Comparison of ENCODE assay signal across 8 cellular contexts in genomic region chr20:50152394-50153152, GRCh38. TPM values are rescaled to one million over a fixed set of nuclear protein-coding genes. Genes with fewer than 3 reads are reported as not detected.
A peak's percentile ranks its signal among the peaks of the same experiment; 100 is the strongest.
DNase-seq lines count a peak whose midpoint lies in the region; ATAC-seq and TF ChIP-seq lines count a peak whose summit lies in the region.

No MANE protein-coding gene starts in this region.

- peak overlapping the region; percentile 91 for H3K4me3 ChIP-seq in iPS-18c (ENCODE audit: insufficient read depth, low read depth, low read length)

- DNase-seq in T-helper 1 cell (no peak), substantia nigra (lab: John Stamatoyannopoulos, UW) (no peak), NOMO-1 treated with DMSO at 0.1 percent for 48 hours (lab: John Stamatoyannopoulos, UW; ENCODE audit: unreplicated experiment) (no peak), omental fat pad (ENCODE audit: low spot score) (no peak)
- DNase-seq in activated CD8-positive, alpha-beta T cell treated with anti-CD3 and anti-CD28 coated beads for 36 hours, result no peak

- H3K27ac Mint-ChIP-seq in T-helper 1 cell treated with Interleukin-12 subunit alpha and Interleukin-12 subunit beta and Interleukin-4 antibody, amounts not matched to agents 30 μg/mL and 1 μg/mL, for 36 hours, result peak overlapping the region; percentile 84
- peak overlapping the region; percentile 83 for H3K27ac Mint-ChIP-seq in activated CD8-positive, alpha-beta T cell treated with anti-CD3 and anti-CD28 coated beads for 36 hours

- no peaks in the 10 kb centered on the region for H3K27me3 Mint-ChIP-seq in T-helper 1 cell treated with Interleukin-12 subunit alpha and Interleukin-12 subunit beta and Interleukin-4 antibody, amounts not matched to agents 30 μg/mL and 1 μg/mL, for 36 hours (ENCODE audit: low read depth)
- H3K27me3 Mint-ChIP-seq in activated CD8-positive, alpha-beta T cell treated with anti-CD3 and anti-CD28 coated beads for 36 hours, result no peaks in the 10 kb centered on the region

- H3K4me1 Mint-ChIP-seq in T-helper 1 cell treated with Interleukin-12 subunit alpha and Interleukin-12 subunit beta and Interleukin-4 antibody, amounts not matched to agents 30 μg/mL and 1 μg/mL, for 36 hours (ENCODE audit: low read depth), result peaks cover 50% of the 10 kb centered on the region
- H3K4me1 Mint-ChIP-seq in activated CD8-positive, alpha-beta T cell treated with anti-CD3 and anti-CD28 coated beads for 36 hours (ENCODE audit: low read depth), result peaks cover 46% of the 10 kb centered on the region

- H3K9me3 ChIP-seq in iPS-18c (ENCODE audit: control insufficient read depth, insufficient read depth, low read length), result no peaks in the 10 kb centered on the region

- intact Hi-C loops in activated CD8-positive, alpha-beta T cell treated with anti-CD3 and anti-CD28 coated beads for 36 hours (cut with micrococcal nuclease), result loop anchor here (5.0 kb wide), 1 partner anchor 40 kb away; the partner anchor contains the start of gene UBE2V1

- no peak for TF ChIP-seq CTCF in activated CD8-positive, alpha-beta T cell treated with anti-CD3 and anti-CD28 coated beads for 36 hours (IDR thresholded peaks at IDR 0.05)
- TF ChIP-seq CTCF in omental fat pad (IDR thresholded peaks at IDR 0.05), result no peak

- ATAC-seq in activated CD8-positive, alpha-beta T cell treated with anti-CD3 and anti-CD28 coated beads for 36 hours, result no peak
- ATAC-seq in HG03280 (IDR thresholded peaks at IDR 0.05; ENCODE audit: unreplicated experiment) (no peak), omental fat pad (ENCODE audit: low FRiP score) (no peak)

- no peaks in the 10 kb centered on the region for H3K9me3 Mint-ChIP-seq in T-helper 1 cell treated with Interleukin-12 subunit alpha and Interleukin-12 subunit beta and Interleukin-4 antibody, amounts not matched to agents 30 μg/mL and 1 μg/mL, for 36 hours
- H3K9me3 Mint-ChIP-seq in activated CD8-positive, alpha-beta T cell treated with anti-CD3 and anti-CD28 coated beads for 36 hours, result no peaks in the 10 kb centered on the region

- H3K4me3 Mint-ChIP-seq in T-helper 1 cell treated with Interleukin-12 subunit alpha and Interleukin-12 subunit beta and Interleukin-4 antibody, amounts not matched to agents 30 μg/mL and 1 μg/mL, for 36 hours, result peak overlapping the region; percentile 87
- H3K4me3 Mint-ChIP-seq in activated CD8-positive, alpha-beta T cell treated with anti-CD3 and anti-CD28 coated beads for 36 hours, result peak overlapping the region; percentile 85

- POLR2A ChIA-PET in activated CD8-positive, alpha-beta T cell treated with anti-CD3 and anti-CD28 coated beads for 36 hours (lab: Charles Lee), result interaction anchor here (0.7 to 2.3 kb wide), 8 partner anchors 9 to 395 kb away, joined by 3 to 15 read pairs (median 6); partner anchors contain the start of gene UBE2V1

- H3K36me3 Mint-ChIP-seq in T-helper 1 cell treated with Interleukin-12 subunit alpha and Interleukin-12 subunit beta and Interleukin-4 antibody, amounts not matched to agents 30 μg/mL and 1 μg/mL, for 36 hours (ENCODE audit: low read depth), result peaks cover 20% of the 10 kb centered on the region
- peaks cover 20% of the 10 kb centered on the region for H3K36me3 Mint-ChIP-seq in activated CD8-positive, alpha-beta T cell treated with anti-CD3 and anti-CD28 coated beads for 36 hours (ENCODE audit: low read depth)

- peak overlapping the region; percentile 87 for H3K27ac ChIP-seq in substantia nigra (ENCODE audit: low read depth, low read length, poor library complexity, severe bottlenecking)

- CTCF ChIA-PET in activated CD8-positive, alpha-beta T cell treated with anti-CD3 and anti-CD28 coated beads for 36 hours (lab: Charles Lee), result interaction anchor here (0.7 to 8.8 kb wide), 15 partner anchors 11 to 312 kb away, joined by 3 to 67 read pairs (median 6); no protein-coding TSS in a partner anchor

RNA-seq across cellular contexts. Expression of gene PEDS1, which starts 0.9 kb away (rescaled TPM):
- total RNA-seq in activated CD8-positive, alpha-beta T cell treated with anti-CD3 and anti-CD28 coated beads for 36 hours, result 10 to 100 TPM; 16.0 to 17.3 TPM
- 10 to 100 TPM; 20.8 to 61.5 (median 29.0) TPM for total RNA-seq in omental fat pad

RNA-seq across cellular contexts. Expression of gene CEBPB, which starts 38.1 kb away (rescaled TPM):
- total RNA-seq in activated CD8-positive, alpha-beta T cell treated with anti-CD3 and anti-CD28 coated beads for 36 hours, result 10 to 100 TPM; 27.2 to 28.4 TPM
- total RNA-seq in omental fat pad, result 100 to 1,000 TPM; 158 to 345 (median 227) TPM

RNA-seq across cellular contexts. Expression of gene UBE2V1, which starts 39.6 kb away (rescaled TPM):
- 100 to 1,000 TPM; 112 to 151 TPM for total RNA-seq in activated CD8-positive, alpha-beta T cell treated with anti-CD3 and anti-CD28 coated beads for 36 hours
- total RNA-seq in omental fat pad, result 100 to 1,000 TPM in 1 of 4 donors, 10 to 100 TPM in 3; 63.2 to 100 (median 72.6) TPM

Comparison
In these comparisons a context has a peak if more than half of its experiments do, and no peak if none do; other contexts are left out.
1. RNA of gene CEBPB, which starts 38.1 kb away (total RNA-seq): 158 to 345 TPM in omental fat pad; 27.2 to 28.4 TPM in activated CD8-positive, alpha-beta T cell treated with anti-CD3 and anti-CD28 coated beads for 36 hours; every median in the first group is over 4 times any median in the second.